Comparison of ENCODE assay signal across 13 cellular contexts in the genomic region with DNA sequence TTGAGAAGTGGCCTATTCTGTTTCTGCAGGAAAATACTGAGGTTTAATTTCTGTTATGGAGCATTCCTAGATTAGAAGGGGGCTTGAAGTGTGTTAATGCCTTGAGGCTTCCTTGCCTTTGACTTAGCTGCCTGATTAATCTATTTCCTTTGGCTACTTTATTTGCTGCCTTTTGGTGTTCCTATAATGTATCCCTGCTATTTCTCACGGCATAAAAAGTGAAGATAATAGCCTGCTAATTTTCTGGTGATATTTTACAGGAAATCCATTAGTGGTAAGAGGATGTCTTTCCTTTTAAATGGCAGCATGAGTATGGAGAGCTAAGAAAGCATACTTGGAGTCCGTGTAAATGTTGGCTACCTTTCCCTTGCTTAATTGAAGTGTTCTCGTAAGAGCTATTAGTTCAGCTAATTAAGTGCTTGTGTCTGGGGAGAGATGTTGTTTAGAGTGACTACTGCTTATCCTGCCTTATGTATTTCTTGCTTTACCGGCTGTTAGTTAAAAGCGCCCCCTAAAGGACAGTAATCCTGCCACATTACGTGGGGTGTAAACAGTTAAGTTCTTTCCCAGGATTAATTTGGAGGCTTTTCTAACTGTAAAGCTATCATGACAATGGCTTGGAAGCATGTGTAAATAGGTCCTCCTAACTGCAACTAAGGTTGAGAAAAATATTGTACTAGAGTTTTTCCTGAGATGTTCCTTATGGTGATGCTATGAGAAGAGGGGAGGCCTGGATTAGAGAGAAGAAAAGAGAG. TPM values are rescaled to one million over a fixed set of nuclear protein-coding genes. Genes with fewer than 3 reads are reported as not detected.
DNase-seq lines count a peak whose midpoint lies in the region; ATAC-seq and TF ChIP-seq lines count a peak whose summit lies in the region.
"Had no signal": no experiment of that assay in that cellular context is flagged by ENCODE, and none has a peak within 500 bp of the region (broad histone marks: within the 10 kb centered on the region; RNA-seq: fewer than 3 reads in every experiment).

No MANE protein-coding gene starts in this region.

- no peak overlapping the region for H3K27ac ChIP-seq in SK-N-SH (ENCODE audit: low read depth in 2 of 2, low read length in 1 of 2)
- H3K27ac ChIP-seq in mammary epithelial cell (ENCODE audit: insufficient read depth, low read depth, low read length), result no peak overlapping the region
- H3K27ac ChIP-seq: prostate gland, SJSA1 had no signal

- dilution Hi-C loops in mammary epithelial cell (cut with HindIII; ENCODE audit: low sequenced_read_pairs), result no loop called here

- peaks cover 6% of the 10 kb centered on the region; the same call in 1 of the 2 replicates for H3K27me3 ChIP-seq in SK-N-SH (ENCODE audit: insufficient read depth)
- no peaks in the 10 kb centered on the region for H3K27me3 ChIP-seq in mammary epithelial cell (ENCODE audit: insufficient read depth, low read length)
- H3K27me3 ChIP-seq: SJSA1 had no signal

- H3K79me2 ChIP-seq in SK-N-SH (ENCODE audit: insufficient read depth) (no peaks in the 10 kb centered on the region), mammary epithelial cell (ENCODE audit: insufficient read depth, low read length) (no peaks in the 10 kb centered on the region)

- ATAC-seq in SK-N-SH treated with all-trans-retinoic acid at 6 μM for 48 hours, result no peak; the same call in 2 of the 3 replicates

- intact Hi-C loops in mammary epithelial cell (cut with micrococcal nuclease), result loop anchor here (2.0 to 10.0 kb wide), 6 partner anchors 106 to 662 kb away; a partner anchor contains a TSS

- H4K20me1 ChIP-seq in SK-N-SH (ENCODE audit: insufficient read depth) (no peaks in the 10 kb centered on the region), mammary epithelial cell (ENCODE audit: insufficient read depth, low read length) (no peaks in the 10 kb centered on the region)

- no peak for TF ChIP-seq RAD21 in SK-N-SH (IDR thresholded peaks at IDR 0.05; ENCODE audit: low read length)

- no peak overlapping the region for H2AFZ ChIP-seq in SK-N-SH (ENCODE audit: low read depth)
- no peak overlapping the region for H2AFZ ChIP-seq in mammary epithelial cell (ENCODE audit: low read depth, low read length)

- H3K4me3 ChIP-seq in SK-N-SH (ENCODE audit: low read depth in 2 of 2, low read length in 1 of 2) (no peak overlapping the region), mammary epithelial cell (replicated peaks in 1 of 3; ENCODE audit: insufficient read depth in 1 of 3, low read depth in 2 of 3, low read length in 3 of 3) (no peak overlapping the region), retinal pigment epithelial cell (ENCODE audit: low read length) (no peak overlapping the region)
- H3K4me3 ChIP-seq: prostate gland, SJSA1 had no signal

- no peak for TF ChIP-seq EP300 in SK-N-SH (IDR thresholded peaks at IDR 0.05; ENCODE audit: borderline replicate concordance in 1 of 2, low read depth in 1 of 2, low read length in 1 of 2)

- no peaks in the 10 kb centered on the region for H3F3A ChIP-seq in SK-N-SH (replicated peaks; ENCODE audit: insufficient read depth)

- in situ Hi-C loops in mammary epithelial cell (cut with MboI; ENCODE audit: low sequenced_read_pairs in 2 of 2), result loop anchor here in 1 of 2 donors (25.0 kb wide), 1 partner anchor 674 kb away; a partner anchor contains a TSS

- no TSS peak for BruUV-seq in mammary epithelial cell (replicated peaks; lab: Mats Ljungman, UMichigan)

- H3K36me3 ChIP-seq in SK-N-SH (replicated peaks in 1 of 2; ENCODE audit: control insufficient read depth in 1 of 2, insufficient read depth in 2 of 2, low read length in 1 of 2), result no peaks in the 10 kb centered on the region
- no peaks in the 10 kb centered on the region for H3K36me3 ChIP-seq in mammary epithelial cell (ENCODE audit: insufficient read depth, low read length)
- H3K36me3 ChIP-seq: prostate gland, SJSA1 had no signal

- H3K4me1 ChIP-seq in SK-N-SH (ENCODE audit: control insufficient read depth in 1 of 2, insufficient read depth in 2 of 2, low read depth in 1 of 2, low read length in 1 of 2) (peaks cover 0 to 2% of the 10 kb centered on the region in 2 experiments; a peak in 1 of 4 replicates), mammary epithelial cell (ENCODE audit: insufficient read depth, low read length) (no peaks in the 10 kb centered on the region)
- H3K4me1 ChIP-seq: prostate gland, SJSA1 had no signal

- H3K9me3 ChIP-seq in SK-N-SH, result no peaks in the 10 kb centered on the region
- peaks cover 13% of the 10 kb centered on the region for H3K9me3 ChIP-seq in mammary epithelial cell (replicated peaks; ENCODE audit: insufficient read depth, low read length)
- H3K9me3 ChIP-seq: prostate gland had no signal

- DNase-seq in SK-N-SH, result peak; percentile 14
- peak; percentile 12 for DNase-seq in LHCN-M2 (ENCODE audit: low read depth)
- no peak for DNase-seq in mammary epithelial cell
- DNase-seq in retinal pigment epithelial cell (ENCODE audit: low read depth), result no peak
- DNase-seq in Ammon's horn (ENCODE audit: low spot score), result no peak
- no peak for DNase-seq in NCI-H1048 (lab: John Stamatoyannopoulos, UW)
- DNase-seq in activated T-cell treated with anti-CD3 and anti-CD28 coated beads, Interleukin-2, amount 50 U/mL, for 1 hour, result no peak
- DNase-seq: activated CD4-positive, alpha-beta T cell treated with anti-CD3 and anti-CD28 coated beads for 48 hours; CD4-positive, alpha-beta T cell; NCI-H2081 had no signal

- no peaks in the 10 kb centered on the region for H3K9me2 ChIP-seq in SK-N-SH

- WGBS in SK-N-SH (ENCODE audit: low lambda C conversion rate), result 2% methylated on average over 6 of the region's 6 CpGs
- WGBS in mammary epithelial cell (ENCODE audit: low coverage, missing lambda C conversion rate), result 19% methylated on average over 6 of the region's 6 CpGs

- H3K4me2 ChIP-seq in SK-N-SH, result no peak overlapping the region
- no peak overlapping the region for H3K4me2 ChIP-seq in mammary epithelial cell (ENCODE audit: insufficient read depth, low read depth, low read length)

- POLR2A ChIA-PET in SK-N-SH (lab: Yijun Ruan, JAX), result no interaction called here

- TF ChIP-seq CTCF in SK-N-SH (IDR thresholded peaks at IDR 0.05) (peak; percentile 54), mammary epithelial cell (conservative IDR thresholded peaks at IDR 0.05 in 1 of 2, IDR thresholded peaks at IDR 0.05 in 1 of 2; ENCODE audit: extremely low read depth in 1 of 2, insufficient read depth in 1 of 2, low read depth in 1 of 2, low read length in 2 of 2) (peak; percentile 23 to 29), retinal pigment epithelial cell (conservative IDR thresholded peaks at IDR 0.05; ENCODE audit: low read depth, low read length) (peak; percentile 45)

- CTCF ChIA-PET in SK-N-SH (lab: Yijun Ruan, JAX) (interaction anchor here (0.7 to 5.2 kb wide), 39 partner anchors 11 to 493 kb away, joined by 3 to 43 read pairs (median 5); a partner anchor contains a TSS), mammary epithelial cell (lab: Charles Lee; ENCODE audit: low non-redundant PET) (no interaction called here)

- H3K9ac ChIP-seq in SK-N-SH (no peak overlapping the region), mammary epithelial cell (ENCODE audit: insufficient read depth, low read length) (no peak overlapping the region)

TF ChIP-seq in SK-N-SH, 30 proteins besides CTCF, POLR2A, EP300 and RAD21 (continues in another document):
- no peak for TF ChIP-seq FOXM1 (IDR thresholded peaks at IDR 0.05; ENCODE audit: low read depth)
- TF ChIP-seq, protein P1, sequence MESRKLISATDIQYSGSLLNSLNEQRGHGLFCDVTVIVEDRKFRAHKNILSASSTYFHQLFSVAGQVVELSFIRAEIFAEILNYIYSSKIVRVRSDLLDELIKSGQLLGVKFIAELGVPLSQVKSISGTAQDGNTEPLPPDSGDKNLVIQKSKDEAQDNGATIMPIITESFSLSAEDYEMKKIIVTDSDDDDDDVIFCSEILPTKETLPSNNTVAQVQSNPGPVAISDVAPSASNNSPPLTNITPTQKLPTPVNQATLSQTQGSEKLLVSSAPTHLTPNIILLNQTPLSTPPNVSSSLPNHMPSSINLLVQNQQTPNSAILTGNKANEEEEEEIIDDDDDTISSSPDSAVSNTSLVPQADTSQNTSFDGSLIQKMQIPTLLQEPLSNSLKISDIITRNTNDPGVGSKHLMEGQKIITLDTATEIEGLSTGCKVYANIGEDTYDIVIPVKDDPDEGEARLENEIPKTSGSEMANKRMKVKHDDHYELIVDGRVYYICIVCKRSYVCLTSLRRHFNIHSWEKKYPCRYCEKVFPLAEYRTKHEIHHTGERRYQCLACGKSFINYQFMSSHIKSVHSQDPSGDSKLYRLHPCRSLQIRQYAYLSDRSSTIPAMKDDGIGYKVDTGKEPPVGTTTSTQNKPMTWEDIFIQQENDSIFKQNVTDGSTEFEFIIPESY (IDR thresholded peaks at IDR 0.05; ENCODE audit: borderline replicate concordance, low read depth), result no peak

TF ChIP-seq in SK-N-SH treated with all-trans-retinoic acid at 6 μM for 48 hours, 23 proteins besides CTCF, POLR2A, EP300 and RAD21:
- TF ChIP-seq ZNF565 (CRISPR knock-in tag; conservative IDR thresholded peaks at IDR 0.05; ENCODE audit: low read depth) (no peak), ISL1 (CRISPR knock-in tag; IDR thresholded peaks at IDR 0.05) (no peak), SNAI2 (CRISPR knock-in tag; IDR thresholded peaks at IDR 0.05) (no peak), ZFP30 (CRISPR knock-in tag; IDR thresholded peaks at IDR 0.05) (no peak)
TF ChIP-seq in SK-N-SH treated with all-trans-retinoic acid at 6 μM for 48 hours: peak in this region for 0.

RNA-seq across cellular contexts. Expression of a gene that starts 45.6 kb away (rescaled TPM):
- polyA plus RNA-seq in SK-N-SH (2012; rRNA removed) (0.82 and 1.2 TPM in 2 replicates), mammary epithelial cell (0.14 TPM)
- 1.1 TPM in 2 replicates for polyA plus RNA-seq in SK-N-SH (2012; cell fraction: cytosol; rRNA removed)
- 0.70 and 1.3 TPM in 2 replicates for polyA plus RNA-seq in SK-N-SH (2012; cell fraction: nucleus; rRNA removed)
- total RNA-seq in LHCN-M2 (2014; rRNA removed) (1.5 and 2.3 TPM in 2 replicates), mammary epithelial cell (under 1 TPM in 1 of 2 donors, not detected in 1; 0.83 TPM)
- 0.49 TPM for polyA plus RNA-seq in LHCN-M2 (2012)
- polyA minus RNA-seq in mammary epithelial cell, result 0.78 TPM

RNA-seq across cellular contexts. Expression of a gene that starts 57.1 kb away (rescaled TPM):
- polyA plus RNA-seq in SK-N-SH (2012; rRNA removed) (not detected in 2 replicates), mammary epithelial cell (not detected)
- polyA plus RNA-seq in SK-N-SH (2012; cell fraction: cytosol; rRNA removed), result not detected in 2 replicates
- polyA plus RNA-seq in SK-N-SH (2012; cell fraction: nucleus; rRNA removed), result not detected in 2 replicates
- total RNA-seq in LHCN-M2 (2014; rRNA removed) (not detected in 2 replicates), mammary epithelial cell (not detected)
- polyA plus RNA-seq in LHCN-M2 (2012), result not detected
- polyA minus RNA-seq in mammary epithelial cell, result not detected
- total RNA-seq: CD4-positive, alpha-beta T cell; prostate gland had no signal

Comparison
In these comparisons a context has a peak if more than half of its experiments do, and no peak if none do; other contexts are left out.
1. DNase-seq: peak in SK-N-SH (single experiment) and LHCN-M2 (single experiment); none in mammary epithelial cell (single experiment), retinal pigment epithelial cell (single experiment), Ammon's horn (single experiment), NCI-H1048 (single experiment) and activated T-cell treated with anti-CD3 and anti-CD28 coated beads, Interleukin-2, amount 50 U/mL, for 1 hour (single experiment).
2. Peak in every context shown above with its lines, with median percentiles within 50 percentile points of each other: CTCF ChIP-seq.